In genomic region chr2:231359484-231359883, GRCh38 we compare ENCODE assay signal across 16 cellular contexts. TPM values are rescaled to one million over a fixed set of nuclear protein-coding genes. Genes with fewer than 3 reads are reported as not detected.
"Had no signal": no experiment of that assay in that cellular context is flagged by ENCODE, and none has a peak within 500 bp of the region (broad histone marks: within the 10 kb centered on the region; RNA-seq: fewer than 3 reads in every experiment).

No MANE protein-coding gene starts in this region.

- H3K79me2 ChIP-seq: hepatocyte had no signal

- ATAC-seq: activated naive CD4-positive, alpha-beta T cell treated with anti-CD3 and anti-CD28 coated beads, Interleukin-2, amount 50 U/mL, for 72 hours; right lobe of liver; T-helper 17 cell; upper lobe of right lung had no signal

- H3K27me3 ChIP-seq: cardiac muscle cell, hepatocyte, right lobe of liver, upper lobe of right lung had no signal

- H3K9me3 ChIP-seq: right lobe of liver, upper lobe of right lung had no signal

- DNase-seq: activated CD4-positive, alpha-beta T cell treated with anti-CD3 and anti-CD28 coated beads, Interleukin-2, amount 50 U/mL, for 48 hours; activated gamma-delta T cell treated with Interleukin-2 at 50 U/mL for 16 hours; activated T-cell treated with anti-CD3 and anti-CD28 coated beads for 4 hours; amniotic stem cell; foreskin fibroblast; mammary epithelial cell; right lobe of liver; stimulated activated naive CD4-positive, alpha-beta T cell; T-helper 17 cell; upper lobe of right lung; WERI-Rb-1 had no signal

- H3K27ac ChIP-seq: cardiac muscle cell, epithelial cell of prostate, hepatocyte, right lobe of liver, upper lobe of right lung, WERI-Rb-1 had no signal

- H3K4me2 ChIP-seq: hepatocyte had no signal

- H3K4me1 ChIP-seq: right lobe of liver had no signal

- H3K4me3 ChIP-seq: cardiac muscle cell, hepatocyte, right lobe of liver, upper lobe of right lung had no signal

- H3K36me3 ChIP-seq: cardiac muscle cell, right lobe of liver, upper lobe of right lung, WERI-Rb-1 had no signal

RNA-seq across cellular contexts. Expression of gene B3GNT7, which starts 36.0 kb away (rescaled TPM):
- total RNA-seq: activated T-helper 1 cell treated with anti-CD3 and anti-CD28 coated beads, Interleukin-12 subunit alpha, Interleukin-12 subunit beta, Interleukin-2, Interleukin-4 antibody, amounts not matched to agents 30 ng/mL and 10 ng/mL and 1 ng/mL, durations not matched to agents 14 hours and 24 hours and 36 hours had no signal
